Comparison of ENCODE assay signal across 24 cellular contexts in the genomic region with DNA sequence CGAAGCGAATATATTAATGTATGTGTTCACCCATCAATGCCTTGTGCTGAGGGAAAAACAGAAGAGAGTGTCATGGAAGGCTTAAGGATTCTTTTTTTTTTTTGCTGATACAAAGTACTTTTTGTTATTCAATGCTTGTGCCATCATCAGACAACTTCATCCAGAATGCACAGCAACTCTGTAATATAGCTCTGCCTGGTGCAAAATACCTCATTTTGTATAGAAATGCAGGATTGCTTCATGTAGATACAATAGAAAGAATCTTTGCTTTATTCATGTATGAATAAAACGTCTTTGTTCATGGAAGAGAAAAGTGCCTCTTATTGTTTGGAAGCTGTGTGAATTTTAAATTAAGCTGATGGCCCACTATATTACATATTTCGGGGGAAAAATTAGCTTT.
"Had no signal": no experiment of that assay in that cellular context is flagged by ENCODE, and none has a peak within 500 bp of the region (broad histone marks: within the 10 kb centered on the region; RNA-seq: fewer than 3 reads in every experiment).

No MANE protein-coding gene starts in this region.

- H3K27me3 ChIP-seq: pancreas, right atrium auricular region, testis, transverse colon had no signal

- H3K27ac ChIP-seq: coronary artery, pancreas, psoas muscle, right atrium auricular region, stomach, testis, transverse colon, VCaP had no signal

- DNase-seq: activated CD4-positive, alpha-beta T cell treated with anti-CD3 and anti-CD28 coated beads for 4 hours; activated CD4-positive, alpha-beta T cell treated with anti-CD3 and anti-CD28 coated beads, Interleukin-2, amount 50 U/mL, for 4 hours; activated naive CD4-positive, alpha-beta T cell; activated T-cell treated with anti-CD3 and anti-CD28 coated beads for 4 hours; activated T-cell treated with anti-CD3 and anti-CD28 coated beads, Interleukin-2, amount 50 U/mL, for 72 hours; foreskin fibroblast; left colon; naive thymus-derived CD8-positive, alpha-beta T cell; nucleus accumbens; pancreas; psoas muscle; stimulated activated CD4-positive, alpha-beta T cell treated with anti-CD3 and anti-CD28 coated beads, Interleukin-1b, Interleukin-23, amount 100 ng/mL, for 48 hours; stimulated activated CD4-positive, alpha-beta T cell treated with anti-CD3 and anti-CD28 coated beads, Interleukin-4, amount 100 ng/mL, for 4 hours; stimulated activated CD8-positive, alpha-beta memory T cell treated with anti-CD3 and anti-CD28 coated beads, Interleukin-4, amount 100 ng/mL, for 48 hours; stomach; T-cell; testis; transverse colon had no signal

- ATAC-seq: activated naive CD4-positive, alpha-beta T cell treated with anti-CD3 and anti-CD28 coated beads, Interleukin-2, amount 50 U/mL, for 72 hours; activated T-cell treated with anti-CD3 and anti-CD28 coated beads, Interleukin-2, amount 50 U/mL, for 72 hours; esophagus mucosa; left colon; naive thymus-derived CD8-positive, alpha-beta T cell; pancreas; psoas muscle; stimulated activated memory B cell treated with anti-CD40 and anti-IgM and Interleukin-4, amounts not matched to agents 10 μg/mL and 1 μg/mL and 100 μg/mL, for 72 hours; T-cell had no signal
